Comparison of ENCODE assay signal across 8 cellular contexts in the genomic region with DNA sequence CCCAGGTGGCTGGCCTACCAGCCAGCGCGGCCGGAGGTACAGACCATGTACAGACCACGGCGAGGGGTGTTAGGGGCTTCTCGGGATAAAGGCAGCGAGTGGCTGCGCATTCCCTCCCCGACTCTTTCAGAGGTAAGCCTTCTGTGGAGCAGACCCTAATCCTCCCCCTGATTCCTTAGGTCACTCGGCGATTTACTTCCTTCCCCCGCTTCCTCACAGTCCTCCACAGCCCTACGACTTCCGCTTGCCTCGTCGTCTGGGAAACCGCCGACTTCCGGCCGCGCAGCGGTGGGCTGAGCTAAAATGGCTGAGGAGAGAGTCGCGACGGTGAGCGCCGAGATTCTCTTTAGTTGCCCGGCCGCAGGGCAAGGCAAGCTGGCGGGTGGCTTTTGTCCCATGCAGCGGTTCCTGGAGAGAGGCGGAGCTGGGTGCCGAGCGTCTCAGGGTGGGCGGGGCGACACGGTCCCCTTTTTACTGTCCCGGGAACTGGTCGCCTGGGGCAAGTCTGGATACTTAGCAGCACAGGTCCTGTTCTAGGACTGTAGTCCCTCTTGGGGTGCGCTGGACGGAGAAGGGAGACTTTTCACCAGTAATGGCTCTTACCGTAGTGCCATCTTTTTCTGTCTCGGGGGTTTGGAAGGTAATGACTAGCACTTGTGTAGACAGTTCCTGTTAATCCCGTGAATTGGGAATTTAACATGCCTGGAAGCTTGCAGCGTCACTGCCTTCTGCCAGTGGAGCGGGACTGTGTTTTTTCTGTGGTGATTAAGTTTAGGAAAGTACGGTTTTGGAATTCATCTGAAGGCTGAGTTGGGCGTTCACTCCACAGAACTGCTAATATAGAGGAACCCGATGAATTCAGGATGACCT. TPM values are rescaled to one million over a fixed set of nuclear protein-coding genes. Genes with fewer than 3 reads are reported as not detected.
DNase-seq lines count a peak whose midpoint lies in the region; ATAC-seq and TF ChIP-seq lines count a peak whose summit lies in the region.

A gene with protein sequence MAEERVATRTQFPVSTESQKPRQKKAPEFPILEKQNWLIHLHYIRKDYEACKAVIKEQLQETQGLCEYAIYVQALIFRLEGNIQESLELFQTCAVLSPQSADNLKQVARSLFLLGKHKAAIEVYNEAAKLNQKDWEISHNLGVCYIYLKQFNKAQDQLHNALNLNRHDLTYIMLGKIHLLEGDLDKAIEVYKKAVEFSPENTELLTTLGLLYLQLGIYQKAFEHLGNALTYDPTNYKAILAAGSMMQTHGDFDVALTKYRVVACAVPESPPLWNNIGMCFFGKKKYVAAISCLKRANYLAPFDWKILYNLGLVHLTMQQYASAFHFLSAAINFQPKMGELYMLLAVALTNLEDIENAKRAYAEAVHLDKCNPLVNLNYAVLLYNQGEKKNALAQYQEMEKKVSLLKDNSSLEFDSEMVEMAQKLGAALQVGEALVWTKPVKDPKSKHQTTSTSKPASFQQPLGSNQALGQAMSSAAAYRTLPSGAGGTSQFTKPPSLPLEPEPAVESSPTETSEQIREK (plus strand): TSS at position 283 of the 870 bp plus-strand sequence. CDS start 21 bp downstream, at position 304.
A gene with protein sequence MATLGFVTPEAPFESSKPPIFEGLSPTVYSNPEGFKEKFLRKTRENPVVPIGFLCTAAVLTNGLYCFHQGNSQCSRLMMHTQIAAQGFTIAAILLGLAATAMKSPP (minus strand): TSS at position 258 of the 870 bp plus-strand sequence. CDS start 9,808 bp downstream, outside the sequence.

- peaks cover 14% of the 10 kb centered on the region for H3K4me1 ChIP-seq in CD8-positive, alpha-beta T cell (ENCODE audit: insufficient read depth, low read length)
- H3K4me1 ChIP-seq in esophagus muscularis mucosa = peaks cover 15 to 18% (median 16%) of the 10 kb centered on the region in 4 donors

- no peaks in the 10 kb centered on the region for H3K9me3 Mint-ChIP-seq in CD8-positive, alpha-beta T cell
- H3K9me3 Mint-ChIP-seq in naive B cell = no peaks in the 10 kb centered on the region

- CTCF ChIA-PET in CD8-positive, alpha-beta T cell (lab: Charles Lee) = interaction anchor here (1.0 kb wide), 1 partner anchor 15 kb away, joined by 3 read pairs; no protein-coding TSS in a partner anchor

- H3K36me3 ChIP-seq in CD8-positive, alpha-beta T cell (ENCODE audit: insufficient read depth, low read length) = no peaks in the 10 kb centered on the region
- H3K36me3 ChIP-seq in esophagus muscularis mucosa = no peaks in the 10 kb centered on the region

- WGBS in esophagus muscularis mucosa = 0% methylated on average over 24 of the region's 49 CpGs

- no peaks in the 10 kb centered on the region for H3K9me3 ChIP-seq in CD8-positive, alpha-beta T cell (ENCODE audit: low read length)
- no peaks in the 10 kb centered on the region for H3K9me3 ChIP-seq in esophagus muscularis mucosa

- peak; percentile 3 for TF ChIP-seq POLR2A in esophagus muscularis mucosa (IDR thresholded peaks at IDR 0.05; ENCODE audit: low read depth)

- peak within 1 kb of the TSS; percentile 96 for H3K27ac Mint-ChIP-seq in CD8-positive, alpha-beta T cell
- H3K27ac Mint-ChIP-seq in naive B cell = peak within 1 kb of the TSS; percentile 95 to 99 (median 98)

- H3K36me3 Mint-ChIP-seq in CD8-positive, alpha-beta T cell = peaks cover 15% of the 10 kb centered on the region
- H3K36me3 Mint-ChIP-seq in naive B cell = no peaks in the 10 kb centered on the region

- intact Hi-C loops in CD8-positive, alpha-beta T cell (cut with DNase I, micrococcal nuclease) = loop anchor here (1.0 to 10.0 kb wide), 10 partner anchors 94 to 949 kb away; a partner anchor contains a TSS
- intact Hi-C loops in esophagus muscularis mucosa (cut with DNase I) = loop anchor here (10.0 kb wide), 1 partner anchor 211 kb away; a partner anchor contains a TSS

- peak within 1 kb of the TSS; percentile 97 for H3K4me3 Mint-ChIP-seq in CD8-positive, alpha-beta T cell
- peak within 1 kb of the TSS; percentile 96 to 99 (median 98) for H3K4me3 Mint-ChIP-seq in naive B cell

- no peaks in the 10 kb centered on the region for H3K27me3 ChIP-seq in CD8-positive, alpha-beta T cell (ENCODE audit: insufficient read depth, low read length)
- H3K27me3 ChIP-seq in esophagus muscularis mucosa = no peaks in the 10 kb centered on the region

- peak; percentile 92 for ATAC-seq in CD8-positive, alpha-beta T cell
- ATAC-seq in GM21515 (IDR thresholded peaks at IDR 0.05; ENCODE audit: unreplicated experiment) (peak; percentile 98), naive B cell (ENCODE audit: low read depth in 2 of 2) (peak; percentile 95)
- peak; percentile 98 for ATAC-seq in stimulated activated naive CD8-positive, alpha-beta T cell treated with anti-CD3 and anti-CD28 coated beads, Interleukin-15, Interleukin-2, amounts not matched to agents 100 U/mL and 50 U/mL, for 24 hours

- no peak for TF ChIP-seq EP300 in esophagus muscularis mucosa (IDR thresholded peaks at IDR 0.05)

- H3K4me1 Mint-ChIP-seq in CD8-positive, alpha-beta T cell (ENCODE audit: low read depth) = peaks cover 18% of the 10 kb centered on the region
- H3K4me1 Mint-ChIP-seq in naive B cell = peaks cover 14 to 18% (median 14%) of the 10 kb centered on the region in 3 donors

- peak; percentile 68 to 92 (median 85) for DNase-seq in CD8-positive, alpha-beta T cell
- peak; percentile 82 for DNase-seq in HuH-7 (ENCODE audit: low spot score)
- DNase-seq in activated CD8-positive, alpha-beta memory T cell treated with anti-CD3 and anti-CD28 coated beads, Interleukin-2, amount 50 U/mL, for 4 hours = peak; percentile 83
- DNase-seq in esophagus muscularis mucosa (ENCODE audit: extremely low spot score) = peak; percentile 97
- peak; percentile 86 for DNase-seq in naive B cell
- peak; percentile 91 for DNase-seq in stimulated activated naive CD8-positive, alpha-beta T cell treated with anti-CD3 and anti-CD28 coated beads, Interleukin-15, Interleukin-2, amounts not matched to agents 100 U/mL and 50 U/mL, for 24 hours
- DNase-seq in NCI-H2227 treated with DMSO at 0.1 percent for 48 hours (lab: John Stamatoyannopoulos, UW) = no peak

- POLR2A ChIA-PET in CD8-positive, alpha-beta T cell (lab: Charles Lee) = interaction anchor here (1.0 kb wide), 1 partner anchor 97 kb away, joined by 5 read pairs; a partner anchor contains a TSS

- H3K27ac ChIP-seq in CD8-positive, alpha-beta T cell (ENCODE audit: low read depth, low read length) = peak within 1 kb of the TSS; percentile 86
- H3K27ac ChIP-seq in esophagus muscularis mucosa (replicated peaks in 1 of 4) = peak within 1 kb of the TSS; percentile 85 to 93 (median 90)

- no peaks in the 10 kb centered on the region for H3K27me3 Mint-ChIP-seq in CD8-positive, alpha-beta T cell (ENCODE audit: low read depth)
- H3K27me3 Mint-ChIP-seq in naive B cell = no peaks in the 10 kb centered on the region

- H3K4me3 ChIP-seq in CD8-positive, alpha-beta T cell (ENCODE audit: low read depth, low read length) = peak within 1 kb of the TSS; percentile 73
- H3K4me3 ChIP-seq in esophagus muscularis mucosa = peak within 1 kb of the TSS; percentile 66 to 83 (median 73)

- no peak for TF ChIP-seq CTCF in CD8-positive, alpha-beta T cell (IDR thresholded peaks at IDR 0.05)
- TF ChIP-seq CTCF in esophagus muscularis mucosa (IDR thresholded peaks at IDR 0.05) = no peak

RNA-seq across cellular contexts. Expression of the first gene that starts in this region (rescaled TPM):
- total RNA-seq in CD8-positive, alpha-beta T cell = 10 to 100 TPM in 1 of 2 experiments, 1 to 10 TPM in 1; 8.8 to 12.9 TPM
- 10 to 100 TPM; 13.9 to 27.9 (median 19.0) TPM for total RNA-seq in esophagus muscularis mucosa
- 10 to 100 TPM; 11.4 to 14.9 (median 13.2) TPM for polyA plus RNA-seq in naive B cell (ENCODE audit: low read depth in 6 of 6)

RNA-seq across cellular contexts. Expression of the second gene that starts in this region (rescaled TPM):
- under 1 TPM in 1 of 2 experiments, not detected in 1; 0.27 TPM for total RNA-seq in CD8-positive, alpha-beta T cell
- not detected for total RNA-seq in esophagus muscularis mucosa
- under 1 TPM in 1 of 6 donors, not detected in 5; 0.27 TPM for polyA plus RNA-seq in naive B cell (ENCODE audit: low read depth in 6 of 6)
